Comparison of ENCODE assay signal across 12 cellular contexts in genomic region chr3:127459891-127460290, GRCh38.
DNase-seq lines count a peak whose midpoint lies in the region; ATAC-seq and TF ChIP-seq lines count a peak whose summit lies in the region.
"Had no signal": no experiment of that assay in that cellular context is flagged by ENCODE, and none has a peak within 500 bp of the region (broad histone marks: within the 10 kb centered on the region; RNA-seq: fewer than 3 reads in every experiment).

No MANE protein-coding gene starts in this region.

- no peak for TF ChIP-seq CTCF in left ventricle myocardium inferior (IDR thresholded peaks at IDR 0.05; ENCODE audit: borderline replicate concordance)
- TF ChIP-seq CTCF in chondrocyte (IDR thresholded peaks at IDR 0.05): no peak
- no peak for TF ChIP-seq CTCF in neural cell (IDR thresholded peaks at IDR 0.05; ENCODE audit: poor library complexity, severe bottlenecking)

- H3K9ac ChIP-seq in neural cell (ENCODE audit: low read length): no peak overlapping the region
- H3K9ac ChIP-seq: BLaER1 treated with 17β-estradiol and CSF1 and Interleukin-3, amounts not matched to agents 10 nM and 100 nM had no signal

- H3F3A ChIP-seq in neural cell (ENCODE audit: insufficient read depth, low read length, poor library complexity, severe bottlenecking): peaks cover 3% of the 10 kb centered on the region

- no peak for ATAC-seq in left cardiac atrium
- ATAC-seq: CD8-positive, alpha-beta T cell had no signal

- no peak overlapping the region for H3K27ac Mint-ChIP-seq in chondrocyte (ENCODE audit: unreplicated experiment)
- H3K27ac Mint-ChIP-seq in activated CD4-positive, alpha-beta T cell treated with anti-CD3 and anti-CD28 coated beads, Interleukin-2, amount 10 ng/mL, durations not matched to agents 7 days and 5 days: no peak overlapping the region
- H3K27ac Mint-ChIP-seq: B cell; CD8-positive, alpha-beta T cell had no signal

- H3K9me3 ChIP-seq in left ventricle myocardium inferior (replicated peaks) (no peaks in the 10 kb centered on the region), neural cell (ENCODE audit: low read length) (no peaks in the 10 kb centered on the region)
- H3K9me3 ChIP-seq: BLaER1 treated with 17β-estradiol and CSF1 and Interleukin-3, amounts not matched to agents 10 nM and 100 nM; HAP-1 had no signal

- POLR2A ChIA-PET in activated CD4-positive, alpha-beta T cell treated with anti-CD3 and anti-CD28 coated beads, Interleukin-2, amount 10 ng/mL, durations not matched to agents 7 days and 5 days (lab: Charles Lee): no interaction called here

- TF ChIP-seq RAD21 in neural cell (conservative IDR thresholded peaks at IDR 0.05): no peak

- no peak for TF ChIP-seq EP300 in neural cell (conservative IDR thresholded peaks at IDR 0.05; ENCODE audit: poor library complexity, severe bottlenecking)

- H3K4me1 ChIP-seq in left ventricle myocardium inferior: peaks cover 23% of the 10 kb centered on the region
- H3K4me1 ChIP-seq: HAP-1 had no signal

- H3K9me2 ChIP-seq in neural cell (ENCODE audit: insufficient read depth, low read length): no peaks in the 10 kb centered on the region

- CTCF ChIA-PET in activated CD4-positive, alpha-beta T cell treated with anti-CD3 and anti-CD28 coated beads, Interleukin-2, amount 10 ng/mL, durations not matched to agents 7 days and 5 days (lab: Charles Lee): interaction anchor here (0.5 to 1.0 kb wide), 2 partner anchors 13 to 58 kb away, joined by 3 to 4 read pairs; no protein-coding TSS in a partner anchor

- H3K9me3 Mint-ChIP-seq in chondrocyte (ENCODE audit: low read depth): no peaks in the 10 kb centered on the region
- no peaks in the 10 kb centered on the region for H3K9me3 Mint-ChIP-seq in activated CD4-positive, alpha-beta T cell treated with anti-CD3 and anti-CD28 coated beads, Interleukin-2, amount 10 ng/mL, durations not matched to agents 7 days and 5 days
- H3K9me3 Mint-ChIP-seq: CD8-positive, alpha-beta T cell had no signal

- H3K36me3 ChIP-seq in left ventricle myocardium inferior (no peaks in the 10 kb centered on the region), neural cell (ENCODE audit: insufficient read depth, low read length) (no peaks in the 10 kb centered on the region)
- H3K36me3 ChIP-seq: BLaER1 treated with 17β-estradiol and CSF1 and Interleukin-3, amounts not matched to agents 10 nM and 100 nM; HAP-1 had no signal

- DNase-seq in left cardiac atrium (peak; percentile 17), left ventricle myocardium inferior (no peak), chondrocyte (ENCODE audit: low spot score) (peak; percentile 32), NCI-H1436 treated with DMSO at 0.1 percent for 48 hours (lab: John Stamatoyannopoulos, UW) (no peak)
- no peak for DNase-seq in activated CD4-positive, alpha-beta T cell treated with anti-CD3 and anti-CD28 coated beads, Interleukin-2, amount 10 ng/mL, durations not matched to agents 7 days and 5 days
- no peak for DNase-seq in stimulated activated CD4-positive, alpha-beta T cell treated with anti-CD3 and anti-CD28 coated beads, Interleukin-4, amount 100 ng/mL, for 4 hours
- DNase-seq: Calu3; CD8-positive, alpha-beta T cell had no signal

- no peak overlapping the region for H2AFZ ChIP-seq in neural cell (ENCODE audit: low read depth, low read length)

- no peaks in the 10 kb centered on the region for H3K36me3 Mint-ChIP-seq in chondrocyte (ENCODE audit: low read depth)
- no peaks in the 10 kb centered on the region for H3K36me3 Mint-ChIP-seq in activated CD4-positive, alpha-beta T cell treated with anti-CD3 and anti-CD28 coated beads, Interleukin-2, amount 10 ng/mL, durations not matched to agents 7 days and 5 days (ENCODE audit: low read depth)
- H3K36me3 Mint-ChIP-seq: CD8-positive, alpha-beta T cell had no signal

- peaks cover 19% of the 10 kb centered on the region for H3K4me1 Mint-ChIP-seq in chondrocyte (ENCODE audit: low read depth)
- peaks cover 3% of the 10 kb centered on the region for H3K4me1 Mint-ChIP-seq in activated CD4-positive, alpha-beta T cell treated with anti-CD3 and anti-CD28 coated beads, Interleukin-2, amount 10 ng/mL, durations not matched to agents 7 days and 5 days

- intact Hi-C loops in left cardiac atrium (cut with DNase I) (loop anchor here (10.0 kb wide), 4 partner anchors 445 to 935 kb away; partner anchors contain the start of gene CHST13 (in 1 of the 2)), left ventricle myocardium inferior (cut with micrococcal nuclease) (no loop called here)

- no peaks in the 10 kb centered on the region for H3K79me2 ChIP-seq in neural cell (replicated peaks; ENCODE audit: insufficient read depth, low read length)

- H4K20me1 ChIP-seq in neural cell (ENCODE audit: insufficient read depth): no peaks in the 10 kb centered on the region

- H3K4me3 ChIP-seq in left ventricle myocardium inferior (no peak overlapping the region), neural cell (ENCODE audit: low read length) (no peak overlapping the region)
- H3K4me3 ChIP-seq: BLaER1 treated with 17β-estradiol and CSF1 and Interleukin-3, amounts not matched to agents 10 nM and 100 nM; HAP-1 had no signal

- H3K27me3 ChIP-seq in left ventricle myocardium inferior (ENCODE audit: low read depth) (peaks cover 67% of the 10 kb centered on the region), neural cell (ENCODE audit: insufficient read depth, low read depth, low read length) (peaks cover 3% of the 10 kb centered on the region)

- no peak overlapping the region for H3K4me3 Mint-ChIP-seq in chondrocyte (ENCODE audit: unreplicated experiment)
- H3K4me3 Mint-ChIP-seq in activated CD4-positive, alpha-beta T cell treated with anti-CD3 and anti-CD28 coated beads, Interleukin-2, amount 10 ng/mL, durations not matched to agents 7 days and 5 days: no peak overlapping the region
- H3K4me3 Mint-ChIP-seq: B cell; CD8-positive, alpha-beta T cell had no signal

- no peak overlapping the region for H3K4me2 ChIP-seq in neural cell (ENCODE audit: low read length)
- H3K4me2 ChIP-seq: BLaER1 treated with 17β-estradiol and CSF1 and Interleukin-3, amounts not matched to agents 10 nM and 100 nM had no signal

- no peak overlapping the region for H3K27ac ChIP-seq in left ventricle myocardium inferior (replicated peaks)
- H3K27ac ChIP-seq in neural cell (ENCODE audit: low read length): peak overlapping the region; percentile 69
- H3K27ac ChIP-seq: BLaER1 treated with 17β-estradiol and CSF1 and Interleukin-3, amounts not matched to agents 10 nM and 100 nM had no signal

- peaks cover 45% of the 10 kb centered on the region for H3K27me3 Mint-ChIP-seq in chondrocyte (ENCODE audit: low read depth)
- peaks cover 37% of the 10 kb centered on the region for H3K27me3 Mint-ChIP-seq in activated CD4-positive, alpha-beta T cell treated with anti-CD3 and anti-CD28 coated beads, Interleukin-2, amount 10 ng/mL, durations not matched to agents 7 days and 5 days

TF ChIP-seq in neural cell, 6 proteins besides CTCF, POLR2A, EP300 and RAD21:
- TF ChIP-seq SMC3 (conservative IDR thresholded peaks at IDR 0.05; ENCODE audit: poor library complexity) (no peak), REST (IDR thresholded peaks at IDR 0.05; ENCODE audit: borderline replicate concordance) (no peak), MXI1 (conservative IDR thresholded peaks at IDR 0.05; ENCODE audit: poor library complexity, severe bottlenecking) (no peak), POLR2AphosphoS5 (IDR thresholded peaks at IDR 0.05) (no peak), EZH2 (IDR thresholded peaks at IDR 0.05; ENCODE audit: borderline replicate concordance, insufficient read depth, low read length, poor library complexity, severe bottlenecking) (no peak), TAF1 (IDR thresholded peaks at IDR 0.05; ENCODE audit: low read depth) (no peak)
TF ChIP-seq in neural cell: peak in this region for 0.

Comparison
In these comparisons a context has a peak if more than half of its experiments do, and no peak if none do; other contexts are left out.
1. DNase-seq: peak in left cardiac atrium (single experiment) and chondrocyte (single experiment); none in left ventricle myocardium inferior (single experiment), activated CD4-positive, alpha-beta T cell treated with anti-CD3 and anti-CD28 coated beads, Interleukin-2, amount 10 ng/mL, durations not matched to agents 7 days and 5 days (single experiment), stimulated activated CD4-positive, alpha-beta T cell treated with anti-CD3 and anti-CD28 coated beads, Interleukin-4, amount 100 ng/mL, for 4 hours (0 of 2) and NCI-H1436 treated with DMSO at 0.1 percent for 48 hours (single experiment).